In genomic region chr16:12126091-12126806, GRCh38 we compare ENCODE assay signal across 26 cellular contexts.
A peak's percentile ranks its signal among the peaks of the same experiment; 100 is the strongest.
DNase-seq lines count a peak whose midpoint lies in the region; ATAC-seq, FAIRE-seq and TF ChIP-seq lines count a peak whose summit lies in the region.
"Had no signal": no experiment of that assay in that cellular context is flagged by ENCODE, and none has a peak within 500 bp of the region (broad histone marks: within the 10 kb centered on the region; RNA-seq: fewer than 3 reads in every experiment).

No MANE protein-coding gene starts in this region.

- DNase-seq in epithelial cell of prostate (ENCODE audit: low read depth, low spot score) (peak; percentile 24), nephron progenitor cell (no peak), ureter (ENCODE audit: low spot score) (no peak), GM12892 (ENCODE audit: insufficient read length) (no peak)
- no peak for DNase-seq in naive thymus-derived CD4-positive, alpha-beta T cell
- DNase-seq: BE2C; Caco-2; CD4-positive, alpha-beta T cell; DND-41; HCEC 1CT; IMR-90; Karpas-422; NCI-H1417; NCI-H1694 treated with DMSO at 0.1 percent for 48 hours; NCI-H2081 treated with DMSO at 0.1 percent for 48 hours; NCI-H2227 treated with DMSO at 0.1 percent for 48 hours; NCI-H510A; NCI-H748 treated with DMSO at 0.1 percent for 48 hours; Peyer's patch had no signal

- H3K27ac Mint-ChIP-seq in naive thymus-derived CD4-positive, alpha-beta T cell = peak overlapping the region in 1 of 9 donors; percentile 34
- no peak overlapping the region for H3K27ac Mint-ChIP-seq in nephron progenitor cell
- H3K27ac Mint-ChIP-seq: CD4-positive, alpha-beta T cell; GM23338 had no signal

- no peaks in the 10 kb centered on the region for H3K9me3 Mint-ChIP-seq in naive thymus-derived CD4-positive, alpha-beta T cell
- H3K9me3 Mint-ChIP-seq in nephron progenitor cell = no peaks in the 10 kb centered on the region
- H3K9me3 Mint-ChIP-seq: CD4-positive, alpha-beta T cell; GM23338 had no signal

- TF ChIP-seq POLR2A in GM12892 (IDR thresholded peaks at IDR 0.05; ENCODE audit: low read depth, low read length) = no peak

- H3K36me3 ChIP-seq in BLaER1 treated with 17β-estradiol and CSF1 and Interleukin-3, amounts not matched to agents 10 nM and 100 nM = peaks cover 3 to 46% (median 25%) of the 10 kb centered on the region in 11 experiments; a peak in 17 of 22 replicates
- peaks cover 41% of the 10 kb centered on the region for H3K36me3 ChIP-seq in OCI-LY1 (ENCODE audit: insufficient read depth, low read length)
- H3K36me3 ChIP-seq in naive thymus-derived CD4-positive, alpha-beta T cell (ENCODE audit: control insufficient read depth in 2 of 3, insufficient read depth in 3 of 3, low read length in 3 of 3) = peaks cover 0 to 17% (median 0%) of the 10 kb centered on the region in 3 experiments
- H3K36me3 ChIP-seq: BE2C, Peyer's patch, SJSA1 had no signal

- no peaks in the 10 kb centered on the region for H3K27me3 ChIP-seq in BLaER1 treated with 17β-estradiol and CSF1 and Interleukin-3, amounts not matched to agents 10 nM and 100 nM
- H3K27me3 ChIP-seq in OCI-LY1 (ENCODE audit: insufficient read depth, low read length) = no peaks in the 10 kb centered on the region
- H3K27me3 ChIP-seq in naive thymus-derived CD4-positive, alpha-beta T cell (ENCODE audit: control insufficient read depth in 2 of 2, insufficient read depth in 2 of 2, low read length in 2 of 2) = no peaks in the 10 kb centered on the region
- H3K27me3 ChIP-seq: BE2C, Peyer's patch, SJSA1 had no signal

- no peak overlapping the region for H3K4me3 ChIP-seq in BLaER1 treated with 17β-estradiol and CSF1 and Interleukin-3, amounts not matched to agents 10 nM and 100 nM
- H3K4me3 ChIP-seq in OCI-LY1 (ENCODE audit: low read depth, low read length, poor library complexity, severe bottlenecking) = no peak overlapping the region
- H3K4me3 ChIP-seq in naive thymus-derived CD4-positive, alpha-beta T cell (ENCODE audit: low read length) = no peak overlapping the region
- H3K4me3 ChIP-seq: GM12878, GM23338, Peyer's patch, SJSA1 had no signal

- no peak for FAIRE-seq in GM12892 (lab: Jason Lieb, UNC)
- FAIRE-seq: GM12878, HTR-8/SVneo had no signal

- TF ChIP-seq CTCF in OCI-LY1 (IDR thresholded peaks at IDR 0.05; ENCODE audit: low read length) (no peak), nephron progenitor cell (IDR thresholded peaks at IDR 0.05) (no peak)

- peaks cover 3 to 40% (median 17%) of the 10 kb centered on the region in 5 donors for H3K36me3 Mint-ChIP-seq in naive thymus-derived CD4-positive, alpha-beta T cell
- H3K36me3 Mint-ChIP-seq in nephron progenitor cell (ENCODE audit: low read depth) = peaks cover 5% of the 10 kb centered on the region

- intact Hi-C loops in naive thymus-derived CD4-positive, alpha-beta T cell (cut with micrococcal nuclease) = no loop called here

- H3K4me1 ChIP-seq in BLaER1 treated with 17β-estradiol and CSF1 and Interleukin-3, amounts not matched to agents 10 nM and 100 nM = peaks cover 17 to 64% (median 51%) of the 10 kb centered on the region in 10 experiments
- H3K4me1 ChIP-seq in OCI-LY1 (ENCODE audit: insufficient read depth, low read length, severe bottlenecking) = peaks cover 53% of the 10 kb centered on the region
- H3K4me1 ChIP-seq in naive thymus-derived CD4-positive, alpha-beta T cell (ENCODE audit: control insufficient read depth in 2 of 2, insufficient read depth in 2 of 2, low read length in 2 of 2) = no peaks in the 10 kb centered on the region
- H3K4me1 ChIP-seq: BE2C, Caco-2, Peyer's patch had no signal

- H3K9me2 ChIP-seq in OCI-LY1 (ENCODE audit: low read depth, low read length) = no peaks in the 10 kb centered on the region

- no peak overlapping the region for H3K4me3 Mint-ChIP-seq in naive thymus-derived CD4-positive, alpha-beta T cell
- no peak overlapping the region for H3K4me3 Mint-ChIP-seq in nephron progenitor cell
- H3K4me3 Mint-ChIP-seq: CD4-positive, alpha-beta T cell; GM23338 had no signal

- POLR2A ChIA-PET in naive thymus-derived CD4-positive, alpha-beta T cell (lab: Charles Lee) = interaction anchor here (0.6 kb wide), 1 partner anchor 137 kb away, joined by 3 read pairs; no protein-coding TSS in a partner anchor

- H3F3A ChIP-seq in OCI-LY1 (ENCODE audit: insufficient read depth, low read length) = no peaks in the 10 kb centered on the region

- no peaks in the 10 kb centered on the region for H3K27me3 Mint-ChIP-seq in naive thymus-derived CD4-positive, alpha-beta T cell
- peaks cover 11% of the 10 kb centered on the region for H3K27me3 Mint-ChIP-seq in nephron progenitor cell (ENCODE audit: low read depth, poor library complexity)
- H3K27me3 Mint-ChIP-seq: CD4-positive, alpha-beta T cell had no signal

- no peak overlapping the region for H2AFZ ChIP-seq in OCI-LY1 (ENCODE audit: low read length)
- H2AFZ ChIP-seq: GM23338 had no signal

- peaks cover 8 to 28% (median 23%) of the 10 kb centered on the region in 7 donors for H3K4me1 Mint-ChIP-seq in naive thymus-derived CD4-positive, alpha-beta T cell
- H3K4me1 Mint-ChIP-seq in nephron progenitor cell = peaks cover 53% of the 10 kb centered on the region
- H3K4me1 Mint-ChIP-seq: GM23338 had no signal

- CTCF ChIA-PET in naive thymus-derived CD4-positive, alpha-beta T cell (lab: Charles Lee) = interaction anchor here (1.0 kb wide), 1 partner anchor 32 kb away, joined by 3 read pairs; no protein-coding TSS in a partner anchor

- H3K79me2 ChIP-seq in OCI-LY1 (ENCODE audit: insufficient read depth, low read length) = 0 out of 2 replicates have a peak, but pooled peaks cover 4% of the 10 kb centered on the region

- ATAC-seq in naive thymus-derived CD4-positive, alpha-beta T cell = peak; percentile 52
- ATAC-seq: GM12878, GM23338, Right ventricle myocardium inferior had no signal

- H3K27ac ChIP-seq in BLaER1 treated with 17β-estradiol and CSF1 and Interleukin-3, amounts not matched to agents 10 nM and 100 nM = no peak overlapping the region
- H3K27ac ChIP-seq in OCI-LY1 (ENCODE audit: low read depth, low read length, poor library complexity, severe bottlenecking) (peak overlapping the region; percentile 91), epithelial cell of prostate (no peak overlapping the region)
- H3K27ac ChIP-seq in naive thymus-derived CD4-positive, alpha-beta T cell (ENCODE audit: low read depth, low read length) = no peak overlapping the region
- H3K27ac ChIP-seq: Peyer's patch, SJSA1 had no signal

- peaks cover 0 to 68% (median 0%) of the 10 kb centered on the region in 11 experiments; a peak in 7 of 22 replicates for H4K20me1 ChIP-seq in BLaER1 treated with 17β-estradiol and CSF1 and Interleukin-3, amounts not matched to agents 10 nM and 100 nM
- no peaks in the 10 kb centered on the region for H4K20me1 ChIP-seq in OCI-LY1 (ENCODE audit: insufficient read depth, low read length)

- H3K9me3 ChIP-seq in BLaER1 treated with 17β-estradiol and CSF1 and Interleukin-3, amounts not matched to agents 10 nM and 100 nM (replicated peaks in 1 of 11) = no peaks in the 10 kb centered on the region
- H3K9me3 ChIP-seq in OCI-LY1 (ENCODE audit: low read length) = no peaks in the 10 kb centered on the region
- H3K9me3 ChIP-seq in naive thymus-derived CD4-positive, alpha-beta T cell (ENCODE audit: control insufficient read depth in 2 of 3, low read length in 3 of 3) = no peaks in the 10 kb centered on the region
- H3K9me3 ChIP-seq: BE2C, Caco-2, Peyer's patch, SJSA1 had no signal

- peak overlapping the region in 8 of 11 experiments; percentile 70 to 91 (median 85); a peak in 13 of 22 replicates for H3K4me2 ChIP-seq in BLaER1 treated with 17β-estradiol and CSF1 and Interleukin-3, amounts not matched to agents 10 nM and 100 nM
- no peak overlapping the region for H3K4me2 ChIP-seq in OCI-LY1 (ENCODE audit: low read length)
- H3K4me2 ChIP-seq: GM23338 had no signal

- H3K9ac ChIP-seq in BLaER1 treated with 17β-estradiol and CSF1 and Interleukin-3, amounts not matched to agents 10 nM and 100 nM = no peak overlapping the region
- peak overlapping the region; percentile 19; the same call in 1 of the 2 replicates for H3K9ac ChIP-seq in OCI-LY1 (ENCODE audit: low read length)
